1 cellular context compared by ENCODE assay signal in the genomic region with DNA sequence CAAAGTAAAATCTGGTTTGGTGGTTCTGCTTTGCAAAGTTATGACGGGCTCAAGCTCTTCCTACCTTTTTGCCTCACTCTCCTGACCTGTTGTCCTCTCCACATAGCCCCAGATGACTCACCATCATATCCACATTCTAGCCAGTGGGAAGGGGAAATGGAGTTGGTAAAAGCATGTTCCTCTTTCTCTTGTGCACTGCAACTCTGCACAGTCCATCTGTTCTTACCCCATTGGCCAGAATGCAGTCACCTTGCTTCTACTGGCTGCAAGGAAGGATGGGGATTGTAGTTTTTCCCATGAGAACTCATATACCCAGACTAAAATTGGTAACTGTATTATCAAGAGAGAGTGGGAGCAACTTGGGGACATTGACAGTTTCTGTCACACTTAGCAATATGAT.
TF ChIP-seq lines count a peak whose summit lies in the region.

No MANE protein-coding gene starts in this region.

TF ChIP-seq in SK-N-SH, 30 proteins besides CTCF, POLR2A, EP300 and RAD21 (continued from another document):
- TF ChIP-seq, protein P1, sequence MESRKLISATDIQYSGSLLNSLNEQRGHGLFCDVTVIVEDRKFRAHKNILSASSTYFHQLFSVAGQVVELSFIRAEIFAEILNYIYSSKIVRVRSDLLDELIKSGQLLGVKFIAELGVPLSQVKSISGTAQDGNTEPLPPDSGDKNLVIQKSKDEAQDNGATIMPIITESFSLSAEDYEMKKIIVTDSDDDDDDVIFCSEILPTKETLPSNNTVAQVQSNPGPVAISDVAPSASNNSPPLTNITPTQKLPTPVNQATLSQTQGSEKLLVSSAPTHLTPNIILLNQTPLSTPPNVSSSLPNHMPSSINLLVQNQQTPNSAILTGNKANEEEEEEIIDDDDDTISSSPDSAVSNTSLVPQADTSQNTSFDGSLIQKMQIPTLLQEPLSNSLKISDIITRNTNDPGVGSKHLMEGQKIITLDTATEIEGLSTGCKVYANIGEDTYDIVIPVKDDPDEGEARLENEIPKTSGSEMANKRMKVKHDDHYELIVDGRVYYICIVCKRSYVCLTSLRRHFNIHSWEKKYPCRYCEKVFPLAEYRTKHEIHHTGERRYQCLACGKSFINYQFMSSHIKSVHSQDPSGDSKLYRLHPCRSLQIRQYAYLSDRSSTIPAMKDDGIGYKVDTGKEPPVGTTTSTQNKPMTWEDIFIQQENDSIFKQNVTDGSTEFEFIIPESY (IDR thresholded peaks at IDR 0.05; ENCODE audit: borderline replicate concordance, low read depth) = no peak
- TF ChIP-seq GABPA (IDR thresholded peaks at IDR 0.05; ENCODE audit: low read depth) = no peak
